ENCODE assay signal across 1 cellular context in genomic region chr19:33490041-33490451, GRCh38.
TF ChIP-seq lines count a peak whose summit lies in the region.

No MANE protein-coding gene starts in this region.

TF ChIP-seq in SK-N-SH treated with all-trans-retinoic acid at 6 μM for 48 hours, 23 proteins besides CTCF, POLR2A, EP300 and RAD21 (continued from another document):
- no peak for TF ChIP-seq ZC3H10 (CRISPR knock-in tag; IDR thresholded peaks at IDR 0.05)
- TF ChIP-seq, protein P1, sequence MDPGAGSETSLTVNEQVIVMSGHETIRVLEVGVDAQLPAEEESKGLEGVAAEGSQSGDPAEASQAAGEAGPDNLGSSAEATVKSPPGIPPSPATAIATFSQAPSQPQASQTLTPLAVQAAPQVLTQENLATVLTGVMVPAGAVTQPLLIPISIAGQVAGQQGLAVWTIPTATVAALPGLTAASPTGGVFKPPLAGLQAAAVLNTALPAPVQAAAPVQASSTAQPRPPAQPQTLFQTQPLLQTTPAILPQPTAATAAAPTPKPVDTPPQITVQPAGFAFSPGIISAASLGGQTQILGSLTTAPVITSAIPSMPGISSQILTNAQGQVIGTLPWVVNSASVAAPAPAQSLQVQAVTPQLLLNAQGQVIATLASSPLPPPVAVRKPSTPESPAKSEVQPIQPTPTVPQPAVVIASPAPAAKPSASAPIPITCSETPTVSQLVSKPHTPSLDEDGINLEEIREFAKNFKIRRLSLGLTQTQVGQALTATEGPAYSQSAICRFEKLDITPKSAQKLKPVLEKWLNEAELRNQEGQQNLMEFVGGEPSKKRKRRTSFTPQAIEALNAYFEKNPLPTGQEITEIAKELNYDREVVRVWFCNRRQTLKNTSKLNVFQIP (CRISPR knock-in tag; IDR thresholded peaks at IDR 0.05; ENCODE audit: borderline replicate concordance, low read depth) = no peak
- no peak for TF ChIP-seq GLIS3 (CRISPR knock-in tag; IDR thresholded peaks at IDR 0.05)
